In genomic region chr12:111841750-111842555, GRCh38 we compare ENCODE assay signal across 8 cellular contexts. TPM values are rescaled to one million over a fixed set of nuclear protein-coding genes. Genes with fewer than 3 reads are reported as not detected.
DNase-seq lines count a peak whose midpoint lies in the region; ATAC-seq, FAIRE-seq and TF ChIP-seq lines count a peak whose summit lies in the region.

MAPKAPK5 (plus strand) TSS chr12:111842228; CDS start chr12:111842734, 506 bp downstream.

- DNase-seq in CD1c-positive myeloid dendritic cell (ENCODE audit: extremely low spot score) (peak; percentile 99), NCI-H774 (lab: John Stamatoyannopoulos, UW) (peak; percentile 94), dermis blood vessel endothelial cell (peak; percentile 99), HepG2 (ENCODE audit: low spot score) (peak; percentile 88)
- DNase-seq in activated CD4-positive, alpha-beta T cell treated with anti-CD3 and anti-CD28 coated beads, Interleukin-2, amount 50 U/mL, for 4 hours: peak; percentile 97 to 98
- DNase-seq in stimulated activated CD4-positive, alpha-beta T cell treated with anti-CD3 and anti-CD28 coated beads, Interleukin-2, amount 100 ng/mL, for 48 hours: peak; percentile 97 to 99

- H3K4me3 ChIP-seq in HepG2 (replicated peaks in 1 of 3; ENCODE audit: insufficient read depth in 1 of 3, low read depth in 2 of 3, low read length in 3 of 3): peak within 1 kb of the TSS; percentile 77 to 97 (median 87)

- peaks cover 56% of the 10 kb centered on the region for H3K79me2 ChIP-seq in HepG2 (ENCODE audit: insufficient read depth, low read length)

- no TSS peak for BruUV-seq in HepG2 (replicated peaks; lab: Mats Ljungman, UMichigan)

- peak within 1 kb of the TSS; percentile 87 for H3K27ac ChIP-seq in HepG2 (ENCODE audit: extremely low read length, insufficient read depth, low read length)

- peak; percentile 82 for ATAC-seq in GM19397 (IDR thresholded peaks at IDR 0.05; ENCODE audit: unreplicated experiment)
- ATAC-seq in HG03565 (IDR thresholded peaks at IDR 0.05; ENCODE audit: unreplicated experiment): peak; percentile 65
- ATAC-seq in HepG2: peak; percentile 84

- H3K9me3 ChIP-seq in HepG2 (ENCODE audit: low read length): no peaks in the 10 kb centered on the region

- H3K27me3 ChIP-seq in HepG2 (ENCODE audit: control insufficient read depth in 1 of 2, insufficient read depth in 2 of 2, low read length in 2 of 2): no peaks in the 10 kb centered on the region; a peak in 1 of 5 replicates

- H3K9ac ChIP-seq in HepG2 (ENCODE audit: insufficient read depth, low read depth, low read length): peak within 1 kb of the TSS; percentile 97

- WGBS in HepG2 (ENCODE audit: low lambda C conversion rate): 0% methylated on average over 16 of the region's 84 CpGs

- peak; percentile 65 for FAIRE-seq in HepG2 (lab: Jason Lieb, UNC)

- TF ChIP-seq POLR2A in HepG2 (IDR thresholded peaks at IDR 0.05; ENCODE audit: insufficient read depth in 1 of 2, low read depth in 2 of 2, low read length in 2 of 2): peak; percentile 81 to 91

- peak; percentile 7; the same call in 1 of the 2 replicates for TF ChIP-seq RAD21 in HepG2 (CRISPR knock-in tag; IDR thresholded peaks at IDR 0.05)

- in situ Hi-C loops in HepG2 (cut with HindIII; ENCODE audit: extremely low pct_ligation_motif_present, low pct_unique_long_range_greater_than_20kb): no loop called here

- peaks cover 41% of the 10 kb centered on the region for H3K4me1 ChIP-seq in HepG2 (ENCODE audit: insufficient read depth, low read length)

- TF ChIP-seq EP300 in HepG2 (IDR thresholded peaks at IDR 0.05; ENCODE audit: low read depth in 2 of 2, low read length in 2 of 2) (0 out of 4 replicates have a peak, but pooled peaks of 1 of the 2 experiments have one; percentile 12), HepG2 (CRISPR knock-in tag; IDR thresholded peaks at IDR 0.05; ENCODE audit: borderline replicate concordance) (peak; percentile 53; the same call in 1 of the 2 replicates)

- peak within 1 kb of the TSS; percentile 83 for H3K4me2 ChIP-seq in HepG2 (ENCODE audit: low read depth, low read length)

- intact Hi-C loops in HepG2 (cut with micrococcal nuclease; ENCODE audit: unreplicated experiment): loop anchor here (10.0 kb wide), 1 partner anchor 173 kb away; the partner anchor contains the start of genes ERP29 and TMEM116

- H4K20me1 ChIP-seq in HepG2 (ENCODE audit: insufficient read depth, low read length): no peaks in the 10 kb centered on the region

- peak; percentile 22; the same call in 1 of the 2 replicates for TF ChIP-seq CTCF in HepG2 (CRISPR knock-in tag; IDR thresholded peaks at IDR 0.05)

- CTCF ChIA-PET in HepG2 (lab: Yijun Ruan, JAX; ENCODE audit: low intra/inter-chr PET ratio, low total read pairs): no interaction called here

- peak within 1 kb of the TSS; percentile 98 for H2AFZ ChIP-seq in HepG2 (ENCODE audit: low read length)

- peaks cover 2 to 11% of the 10 kb centered on the region in 2 experiments; a peak in 3 of 5 replicates for H3K36me3 ChIP-seq in HepG2 (replicated peaks in 1 of 2; ENCODE audit: control insufficient read depth in 1 of 2, insufficient read depth in 2 of 2, low read length in 2 of 2)

- POLR2A ChIA-PET in HepG2 (lab: Yijun Ruan, JAX): interaction anchor here (1.4 to 2.2 kb wide), 3 partner anchors 29 to 281 kb away, joined by 4 to 8 read pairs (median 6); partner anchors contain the start of gene TMEM116

TF ChIP-seq in HepG2, 621 proteins besides CTCF, POLR2A, EP300 and RAD21 (continues in another document):
- TF ChIP-seq ZNF546 (CRISPR knock-in tag; conservative IDR thresholded peaks at IDR 0.05) (0 out of 2 replicates have a peak, but pooled peaks have one; percentile 56), ZNF430 (CRISPR knock-in tag; IDR thresholded peaks at IDR 0.05) (0 out of 2 replicates have a peak, but pooled peaks have one; percentile 8), ZBTB49 (CRISPR knock-in tag; IDR thresholded peaks at IDR 0.05; ENCODE audit: borderline replicate concordance) (peak; percentile 37; the same call in 1 of the 2 replicates), IRF1 (CRISPR knock-in tag; IDR thresholded peaks at IDR 0.05; ENCODE audit: low read depth) (0 out of 2 replicates have a peak, but pooled peaks have one; percentile 50), ZSCAN20 (CRISPR knock-in tag; IDR thresholded peaks at IDR 0.05; ENCODE audit: borderline replicate concordance) (no peak), NONO (IDR thresholded peaks at IDR 0.05) (no peak), NONO (CRISPR knock-in tag; conservative IDR thresholded peaks at IDR 0.05) (peak; percentile 81), RBM22 (optimal IDR thresholded peaks at IDR 0.05; ENCODE audit: low read length) (no peak), HMG20A (CRISPR knock-in tag; IDR thresholded peaks at IDR 0.05; ENCODE audit: borderline replicate concordance) (0 out of 2 replicates have a peak, but pooled peaks have one; percentile 50)

RNA-seq across cellular contexts. Expression of gene MAPKAPK5, which starts in this region (rescaled TPM):
- total RNA-seq in dermis blood vessel endothelial cell (31.1 and 37.6 TPM in 2 replicates), HepG2 (2016; rRNA removed; fragmentation: Illumina TruSeq; extraction: Trizol) (47.5 and 58.2 TPM in 2 replicates)
- total RNA-seq in HepG2 (2016; cell fraction: cytosol; rRNA removed; fragmentation: Illumina TruSeq; extraction: Trizol; ENCODE audit: low read depth): 39.2 and 39.5 TPM in 2 replicates
- total RNA-seq in HepG2 (2016; cell fraction: insoluble cytoplasmic fraction; rRNA removed; fragmentation: Illumina TruSeq; extraction: Trizol): 47.8 and 57.4 TPM in 2 replicates
- 77.5 and 77.8 TPM in 2 replicates for total RNA-seq in HepG2 (2016; cell fraction: membrane; rRNA removed; fragmentation: Illumina TruSeq; extraction: Trizol)
- total RNA-seq in HepG2 (2016; cell fraction: nucleus; rRNA removed; fragmentation: Illumina TruSeq; extraction: Trizol): 54.2 and 63.6 TPM in 2 replicates
- 36.7 and 43.2 TPM in 2 replicates for polyA plus RNA-seq in HepG2 (2011; rRNA removed)
- polyA plus RNA-seq in HepG2 (2011; cell fraction: cytosol; rRNA removed): 32.6 TPM in 2 replicates
- polyA plus RNA-seq in HepG2 (2011; cell fraction: nucleus; rRNA removed): 51.8 and 52.3 TPM in 2 replicates
- polyA plus RNA-seq in HepG2 (2012): 27.7 and 31.8 TPM in 2 replicates
- polyA plus RNA-seq in HepG2 (2016; cell fraction: cytosol; fragmentation: Illumina TruSeq; extraction: Trizol; ENCODE audit: low read depth): 34.7 and 39.7 TPM in 2 replicates
- polyA plus RNA-seq in HepG2 (2016; cell fraction: insoluble cytoplasmic fraction; fragmentation: Illumina TruSeq; extraction: Trizol; ENCODE audit: low read depth): 46.1 and 53.0 TPM in 2 replicates
- 54.7 and 59.5 TPM in 2 replicates for polyA plus RNA-seq in HepG2 (2016; cell fraction: membrane; fragmentation: Illumina TruSeq; extraction: Trizol; ENCODE audit: low read depth)
- polyA plus RNA-seq in HepG2 (2016; cell fraction: nucleus; fragmentation: Illumina TruSeq; extraction: Trizol; ENCODE audit: insufficient read depth, low read depth): 84.3 and 88.6 TPM in 2 replicates
- polyA minus RNA-seq in HepG2 (2011; rRNA and poly(A)+ RNA removed; ENCODE audit: low replicate concordance): 27.6 and 41.1 TPM in 2 replicates
- polyA minus RNA-seq in HepG2 (2011; cell fraction: cytosol; rRNA and poly(A)+ RNA removed): 11.3 and 19.1 TPM in 2 replicates
- polyA minus RNA-seq in HepG2 (2011; cell fraction: nucleus; rRNA and poly(A)+ RNA removed): 51.0 and 69.4 TPM in 2 replicates

Comparison
In these comparisons a context has a peak if more than half of its experiments do, and no peak if none do; other contexts are left out.
1. Peak in every context shown above with its lines: DNase-seq, ATAC-seq, H3K4me3 ChIP-seq and H3K27ac ChIP-seq.